ENCODE assay signal across 8 cellular contexts in the genomic region with DNA sequence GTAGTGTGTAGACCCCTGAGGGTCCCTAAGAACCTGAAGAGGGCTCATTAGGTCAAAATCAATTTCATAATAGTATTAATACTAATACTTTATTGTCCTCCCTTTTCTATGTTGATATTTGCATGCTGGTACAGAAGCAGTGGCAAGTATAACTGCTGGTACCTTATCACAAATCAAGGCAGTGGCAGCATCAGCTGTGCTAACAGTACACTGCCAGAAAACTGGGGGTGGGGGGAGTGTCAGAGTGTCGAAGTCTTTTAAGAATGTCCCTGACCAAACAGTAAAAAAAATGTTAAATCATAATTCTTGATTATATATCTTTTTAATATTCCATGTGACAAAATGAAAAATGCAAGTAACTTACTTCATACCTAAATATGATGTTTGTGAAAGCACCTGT.
"Had no signal": no experiment of that assay in that cellular context is flagged by ENCODE, and none has a peak within 500 bp of the region (broad histone marks: within the 10 kb centered on the region; RNA-seq: fewer than 3 reads in every experiment).

No MANE protein-coding gene starts in this region.

- ATAC-seq: GM12878 had no signal

- FAIRE-seq: G401.6, GM12878, GM12891, GM12892, GM18507, GM19239 had no signal

- DNase-seq: GDM1, GF-D8 had no signal

- H3K4me3 ChIP-seq: GM12878 had no signal
